In genomic region chr19:49150106-49150943, GRCh38 we compare ENCODE assay signal across 8 cellular contexts. TPM values are rescaled to one million over a fixed set of nuclear protein-coding genes. Genes with fewer than 3 reads are reported as not detected.
DNase-seq lines count a peak whose midpoint lies in the region; ATAC-seq and TF ChIP-seq lines count a peak whose summit lies in the region.

No MANE protein-coding gene starts in this region.

- TF ChIP-seq POLR2A in Peyer's patch (IDR thresholded peaks at IDR 0.05) = peak; percentile 68 to 81

- H3K9ac ChIP-seq in DND-41 (ENCODE audit: low read depth, low read length) = peak overlapping the region; percentile 44; the same call in 1 of the 2 replicates
- H3K9ac ChIP-seq in neural cell (ENCODE audit: low read length) = peak overlapping the region; percentile 79

- H3K9me3 Mint-ChIP-seq in activated naive CD8-positive, alpha-beta T cell treated with anti-CD3 and anti-CD28 coated beads for 36 hours = peaks cover 2% of the 10 kb centered on the region

- ATAC-seq in DND-41 (ENCODE audit: insufficient read depth, low read depth) (peak; percentile 25), GM18519 (IDR thresholded peaks at IDR 0.05; ENCODE audit: low FRiP score, unreplicated experiment) (no peak), HG03571 (IDR thresholded peaks at IDR 0.05; ENCODE audit: unreplicated experiment) (no peak)

- H3K36me3 Mint-ChIP-seq in activated naive CD8-positive, alpha-beta T cell treated with anti-CD3 and anti-CD28 coated beads for 36 hours = peaks cover 3% of the 10 kb centered on the region

- H3K4me2 ChIP-seq in DND-41 (ENCODE audit: insufficient read depth, low read length) = peak overlapping the region; percentile 62
- H3K4me2 ChIP-seq in neural cell (ENCODE audit: low read length) = peak overlapping the region; percentile 76

- H3K4me3 ChIP-seq in DND-41 (ENCODE audit: low read depth in 1 of 2, low read length in 2 of 2) = peak overlapping the region in 1 of 2 experiments; percentile 45; a peak in 2 of 4 replicates
- peak overlapping the region; percentile 68 for H3K4me3 ChIP-seq in LNCaP clone FGC (ENCODE audit: low read depth, low read length)
- peak overlapping the region; percentile 46 to 73 (median 54) for H3K4me3 ChIP-seq in Peyer's patch
- peak overlapping the region; percentile 96 for H3K4me3 ChIP-seq in neural cell (ENCODE audit: low read length)

- TF ChIP-seq EP300 in neural cell (conservative IDR thresholded peaks at IDR 0.05; ENCODE audit: poor library complexity, severe bottlenecking) = no peak

- H3K4me3 Mint-ChIP-seq in activated naive CD8-positive, alpha-beta T cell treated with anti-CD3 and anti-CD28 coated beads for 36 hours = peak overlapping the region; percentile 79

- peaks cover 18% of the 10 kb centered on the region for H3K4me1 ChIP-seq in DND-41 (ENCODE audit: insufficient read depth, low read length)
- peaks cover 4 to 35% (median 21%) of the 10 kb centered on the region in 4 donors for H3K4me1 ChIP-seq in Peyer's patch

- H3F3A ChIP-seq in neural cell (ENCODE audit: insufficient read depth, low read length, poor library complexity, severe bottlenecking) = no peaks in the 10 kb centered on the region

- H3K27ac ChIP-seq in DND-41 (ENCODE audit: low read length) (no peak overlapping the region), Peyer's patch (peak overlapping the region; percentile 51 to 97 (median 85)), neural cell (ENCODE audit: low read length) (peak overlapping the region; percentile 78)

- no peak for TF ChIP-seq CTCF in DND-41 (IDR thresholded peaks at IDR 0.05; ENCODE audit: borderline replicate concordance, extremely low read depth, low read length, poor library complexity, severe bottlenecking)
- no peak for TF ChIP-seq CTCF in LNCaP clone FGC (IDR thresholded peaks at IDR 0.05; ENCODE audit: control insufficient read depth, extremely low read depth, insufficient read depth)
- TF ChIP-seq CTCF in Peyer's patch (IDR thresholded peaks at IDR 0.05) = no peak
- TF ChIP-seq CTCF in neural cell (IDR thresholded peaks at IDR 0.05; ENCODE audit: poor library complexity, severe bottlenecking) = no peak

- peak overlapping the region; percentile 33; the same call in 1 of the 2 replicates for H2AFZ ChIP-seq in DND-41 (ENCODE audit: low read depth, low read length)
- peak overlapping the region; percentile 37 for H2AFZ ChIP-seq in neural cell (ENCODE audit: low read depth, low read length)

- peaks cover 94% of the 10 kb centered on the region for H3K27me3 Mint-ChIP-seq in activated naive CD8-positive, alpha-beta T cell treated with anti-CD3 and anti-CD28 coated beads for 36 hours

- H3K36me3 ChIP-seq in DND-41 (ENCODE audit: insufficient read depth, low read length) (0 out of 2 replicates have a peak, but pooled peaks cover 4% of the 10 kb centered on the region), Peyer's patch (no peaks in the 10 kb centered on the region), neural cell (ENCODE audit: insufficient read depth, low read length) (no peaks in the 10 kb centered on the region)

- H3K27me3 ChIP-seq in DND-41 (ENCODE audit: insufficient read depth, low read length, poor library complexity) = no peaks in the 10 kb centered on the region
- H3K27me3 ChIP-seq in Peyer's patch = no peaks in the 10 kb centered on the region
- H3K27me3 ChIP-seq in neural cell (ENCODE audit: insufficient read depth, low read depth, low read length) = no peaks in the 10 kb centered on the region

- no peak for TF ChIP-seq RAD21 in neural cell (conservative IDR thresholded peaks at IDR 0.05)

- H3K4me1 Mint-ChIP-seq in activated naive CD8-positive, alpha-beta T cell treated with anti-CD3 and anti-CD28 coated beads for 36 hours = peaks cover 22% of the 10 kb centered on the region

- no peak overlapping the region for H3K27ac Mint-ChIP-seq in activated naive CD8-positive, alpha-beta T cell treated with anti-CD3 and anti-CD28 coated beads for 36 hours

- no peaks in the 10 kb centered on the region for H3K79me2 ChIP-seq in DND-41 (ENCODE audit: insufficient read depth, low read length)
- H3K79me2 ChIP-seq in neural cell (replicated peaks; ENCODE audit: insufficient read depth, low read length) = no peaks in the 10 kb centered on the region

- no peaks in the 10 kb centered on the region for H3K9me3 ChIP-seq in DND-41 (ENCODE audit: insufficient read depth, low read length, severe bottlenecking)
- peaks cover 0 to 12% (median 0%) of the 10 kb centered on the region in 4 donors for H3K9me3 ChIP-seq in Peyer's patch
- no peaks in the 10 kb centered on the region for H3K9me3 ChIP-seq in neural cell (ENCODE audit: low read length)

- DNase-seq in DND-41 (peak; percentile 48), LNCaP clone FGC (ENCODE audit: low read depth) (peak; percentile 78), Peyer's patch (peak; percentile 58 to 94 (median 91)), globus pallidus (ENCODE audit: low spot score) (peak; percentile 79)
- no peak for DNase-seq in activated naive CD8-positive, alpha-beta T cell treated with anti-CD3 and anti-CD28 coated beads for 36 hours

- no peaks in the 10 kb centered on the region for H3K9me2 ChIP-seq in neural cell (ENCODE audit: insufficient read depth, low read length)

- peaks cover 2% of the 10 kb centered on the region; the same call in 1 of the 2 replicates for H4K20me1 ChIP-seq in DND-41 (ENCODE audit: insufficient read depth, low read length)
- H4K20me1 ChIP-seq in neural cell (ENCODE audit: insufficient read depth) = no peaks in the 10 kb centered on the region

TF ChIP-seq in neural cell, 6 proteins besides CTCF, POLR2A, EP300 and RAD21:
- TF ChIP-seq REST (IDR thresholded peaks at IDR 0.05; ENCODE audit: borderline replicate concordance) (no peak), TAF1 (IDR thresholded peaks at IDR 0.05; ENCODE audit: low read depth) (peak; percentile 60), MXI1 (conservative IDR thresholded peaks at IDR 0.05; ENCODE audit: poor library complexity, severe bottlenecking) (peak; percentile 53)

RNA-seq across cellular contexts. Expression of gene HRC, which starts 4.9 kb away (rescaled TPM):
- under 1 TPM in 3 of 4 donors, not detected in 1; 0.35 to 0.76 (median 0.67) TPM for total RNA-seq in Peyer's patch
- total RNA-seq in activated naive CD8-positive, alpha-beta T cell treated with anti-CD3 and anti-CD28 coated beads for 36 hours = not detected
- polyA plus RNA-seq in neural cell = 1.0 TPM in 1 of 2 replicates, not detected in the other
- 1.9 TPM in 1 of 2 replicates, not detected in the other for polyA minus RNA-seq in neural cell

RNA-seq across cellular contexts. Expression of gene TRPM4, which starts 7.3 kb away (rescaled TPM):
- 100 to 1,000 TPM; 228 to 419 (median 258) TPM for total RNA-seq in Peyer's patch
- total RNA-seq in activated naive CD8-positive, alpha-beta T cell treated with anti-CD3 and anti-CD28 coated beads for 36 hours = not detected
- polyA plus RNA-seq in neural cell = 40.0 and 42.5 TPM in 2 replicates
- 21.9 and 34.1 TPM in 2 replicates for polyA minus RNA-seq in neural cell

RNA-seq across cellular contexts. Expression of gene PPFIA3, which starts 31.0 kb away (rescaled TPM):
- total RNA-seq in Peyer's patch = 10 to 100 TPM; 12.7 to 24.8 (median 16.4) TPM
- total RNA-seq in activated naive CD8-positive, alpha-beta T cell treated with anti-CD3 and anti-CD28 coated beads for 36 hours = 1 to 10 TPM; 3.2 to 4.3 TPM
- polyA plus RNA-seq in neural cell = 73.0 and 80.7 TPM in 2 replicates
- polyA minus RNA-seq in neural cell = 61.0 and 66.2 TPM in 2 replicates

RNA-seq across cellular contexts. Expression of gene C19orf73, which starts 31.4 kb away (rescaled TPM):
- 1 to 10 TPM in 3 of 4 donors, not detected in 1; 3.6 to 6.1 (median 4.6) TPM for total RNA-seq in Peyer's patch
- total RNA-seq in activated naive CD8-positive, alpha-beta T cell treated with anti-CD3 and anti-CD28 coated beads for 36 hours = 1 to 10 TPM; 1.0 to 1.3 TPM
- polyA plus RNA-seq in neural cell = 5.7 and 8.4 TPM in 2 replicates
- 7.4 and 9.3 TPM in 2 replicates for polyA minus RNA-seq in neural cell

RNA-seq across cellular contexts. Expression of gene LIN7B, which starts 36.2 kb away (rescaled TPM):
- total RNA-seq in Peyer's patch = 10 to 100 TPM in 3 of 4 donors, not detected in 1; 13.5 to 29.4 (median 18.0) TPM
- total RNA-seq in activated naive CD8-positive, alpha-beta T cell treated with anti-CD3 and anti-CD28 coated beads for 36 hours = 1 to 10 TPM; 2.2 to 2.5 TPM
- 88.7 and 99.0 TPM in 2 replicates for polyA plus RNA-seq in neural cell
- polyA minus RNA-seq in neural cell = 19.4 and 22.9 TPM in 2 replicates

Comparison
In these comparisons a context has a peak if more than half of its experiments do, and no peak if none do; other contexts are left out.
1. RNA of gene TRPM4, which starts 7.3 kb away (total RNA-seq): 228 to 419 TPM in Peyer's patch; not detected in activated naive CD8-positive, alpha-beta T cell treated with anti-CD3 and anti-CD28 coated beads for 36 hours; every median in the first group is over 100 times any median in the second.